8 cellular contexts compared by ENCODE assay signal in the genomic region with DNA sequence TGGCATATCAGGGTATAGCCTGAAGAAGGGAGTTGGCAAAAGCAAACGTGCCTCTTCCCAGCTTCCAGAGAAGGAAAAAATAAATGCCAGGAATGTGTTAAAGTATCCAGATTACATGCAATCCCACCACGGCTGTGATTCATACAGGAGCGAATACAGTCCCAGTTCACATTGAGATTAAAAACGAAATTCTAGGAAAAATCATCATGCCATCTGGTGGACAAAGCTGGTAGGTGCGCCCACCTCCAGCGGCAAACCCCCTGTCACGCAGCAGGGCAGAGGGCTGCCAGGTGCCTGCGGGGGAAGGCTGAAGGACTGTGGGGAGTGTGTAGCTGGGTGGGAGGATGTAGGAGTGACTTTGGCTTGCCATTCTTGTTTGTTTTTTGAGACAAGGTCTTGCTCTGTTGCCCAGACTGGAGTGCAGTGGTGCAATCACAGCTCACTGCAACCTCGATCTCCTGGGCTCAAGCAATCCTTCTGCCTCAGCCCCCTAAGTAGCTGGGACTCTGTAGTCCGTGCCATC. TPM values are rescaled to one million over a fixed set of nuclear protein-coding genes. Genes with fewer than 3 reads are reported as not detected.
A peak's percentile ranks its signal among the peaks of the same experiment; 100 is the strongest.
DNase-seq lines count a peak whose midpoint lies in the region; ATAC-seq, FAIRE-seq and TF ChIP-seq lines count a peak whose summit lies in the region.

No MANE protein-coding gene starts in this region.

- H3K36me3 ChIP-seq in BJ (ENCODE audit: control insufficient read depth, insufficient read depth, low read length): no peaks in the 10 kb centered on the region

- TF ChIP-seq CTCF in BJ (IDR thresholded peaks at IDR 0.05; ENCODE audit: insufficient read depth, low read depth, low read length): peak; percentile 81
- TF ChIP-seq CTCF in epithelial cell of proximal tubule (conservative IDR thresholded peaks at IDR 0.05; ENCODE audit: low read depth, low read length): peak; percentile 74
- TF ChIP-seq CTCF in natural killer cell (IDR thresholded peaks at IDR 0.05): peak; percentile 86

- H3K27ac Mint-ChIP-seq in natural killer cell: no peak overlapping the region
- H3K27ac Mint-ChIP-seq in stimulated activated naive CD8-positive, alpha-beta T cell treated with anti-CD3 and anti-CD28 coated beads, Interleukin-15, amount 100 ng/mL, for 72 hours: no peak overlapping the region

- no peaks in the 10 kb centered on the region for H3K27me3 ChIP-seq in BJ (ENCODE audit: control insufficient read depth, insufficient read depth, low read length)

- H3K9me3 Mint-ChIP-seq in natural killer cell: no peaks in the 10 kb centered on the region
- H3K9me3 Mint-ChIP-seq in stimulated activated naive CD8-positive, alpha-beta T cell treated with anti-CD3 and anti-CD28 coated beads, Interleukin-15, amount 100 ng/mL, for 72 hours: no peaks in the 10 kb centered on the region

- POLR2A ChIA-PET in BJ (lab: Charles Lee): interaction anchor here (0.5 to 1.7 kb wide), 4 partner anchors 14 to 30 kb away, joined by 4 to 8 read pairs (median 6); partner anchors contain the start of gene SIX5

- ATAC-seq in natural killer cell: peak; percentile 77 to 96 (median 88)
- peak; percentile 79 for ATAC-seq in stimulated activated naive CD8-positive, alpha-beta T cell treated with anti-CD3 and anti-CD28 coated beads, Interleukin-15, amount 100 ng/mL, for 72 hours

- DNase-seq in BJ (ENCODE audit: low read depth) (no peak), H54 (ENCODE audit: insufficient read length, low spot score) (peak; percentile 51), NCI-H510A treated with DMSO at 0.1 percent for 48 hours (lab: John Stamatoyannopoulos, UW) (peak; percentile 73), epithelial cell of proximal tubule (ENCODE audit: low read depth) (no peak), natural killer cell (peak; percentile 55), SKM-1 (lab: John Stamatoyannopoulos, UW; ENCODE audit: unreplicated experiment) (no peak)
- DNase-seq in activated CD8-positive, alpha-beta memory T cell treated with anti-CD3 and anti-CD28 coated beads for 24 hours: peak; percentile 87
- peak; percentile 52 to 53 for DNase-seq in stimulated activated naive CD8-positive, alpha-beta T cell treated with anti-CD3 and anti-CD28 coated beads, Interleukin-15, amount 100 ng/mL, for 72 hours

- peaks cover 0 to 18% of the 10 kb centered on the region in 2 donors for H3K27me3 Mint-ChIP-seq in natural killer cell (ENCODE audit: low read depth in 2 of 2)
- H3K27me3 Mint-ChIP-seq in stimulated activated naive CD8-positive, alpha-beta T cell treated with anti-CD3 and anti-CD28 coated beads, Interleukin-15, amount 100 ng/mL, for 72 hours: peaks cover 87% of the 10 kb centered on the region

- CTCF ChIA-PET in BJ (lab: Yijun Ruan, JAX): interaction anchor here (0.6 to 12.1 kb wide), 18 partner anchors 8 to 117 kb away, joined by 3 to 154 read pairs (median 4); partner anchors contain the start of genes DMPK, FBXO46, QPCTL and RSPH6A

- H3K4me3 ChIP-seq in BJ (ENCODE audit: low read depth, low read length) (no peak overlapping the region), epithelial cell of proximal tubule (ENCODE audit: low read depth, low read length) (no peak overlapping the region)

- peaks cover under 1 to 5% of the 10 kb centered on the region in 2 donors for H3K4me1 Mint-ChIP-seq in natural killer cell
- H3K4me1 Mint-ChIP-seq in stimulated activated naive CD8-positive, alpha-beta T cell treated with anti-CD3 and anti-CD28 coated beads, Interleukin-15, amount 100 ng/mL, for 72 hours: peaks cover 10% of the 10 kb centered on the region

- H3K36me3 Mint-ChIP-seq in natural killer cell: no peaks in the 10 kb centered on the region

- intact Hi-C loops in natural killer cell (cut with micrococcal nuclease): loop anchor here (1.0 kb wide), 1 partner anchor 29 kb away; no protein-coding TSS in a partner anchor

- TF ChIP-seq POLR2A in H54 (IDR thresholded peaks at IDR 0.05; ENCODE audit: low read depth, low read length): no peak

- FAIRE-seq in H54 (lab: Jason Lieb, UNC): no peak

- no peak overlapping the region for H3K4me3 Mint-ChIP-seq in natural killer cell
- H3K4me3 Mint-ChIP-seq in stimulated activated naive CD8-positive, alpha-beta T cell treated with anti-CD3 and anti-CD28 coated beads, Interleukin-15, amount 100 ng/mL, for 72 hours: no peak overlapping the region

RNA-seq across cellular contexts. Expression of gene DMWD, which starts 6.4 kb away (rescaled TPM):
- 20.3 and 28.6 TPM in 2 replicates for polyA plus RNA-seq in BJ (2011; rRNA removed)
- polyA minus RNA-seq in BJ (2011; rRNA and poly(A)+ RNA removed): 20.5 and 26.2 TPM in 2 replicates
- total RNA-seq in epithelial cell of proximal tubule (35.7 and 38.8 TPM in 2 replicates), natural killer cell (10 to 100 TPM; 66.2 to 82.1 (median 66.3) TPM)

RNA-seq across cellular contexts. Expression of gene RSPH6A, which starts 16.1 kb away (rescaled TPM):
- not detected in 2 replicates for polyA plus RNA-seq in BJ (2011; rRNA removed)
- 0.09 and 0.10 TPM in 2 replicates for polyA minus RNA-seq in BJ (2011; rRNA and poly(A)+ RNA removed)
- 0.07 TPM in 1 of 2 replicates, not detected in the other for total RNA-seq in epithelial cell of proximal tubule
- under 1 TPM; 0.18 to 0.63 (median 0.31) TPM for total RNA-seq in natural killer cell

RNA-seq across cellular contexts. Expression of gene DMPK, which starts 16.8 kb away (rescaled TPM):
- 86.2 and 131 TPM in 2 replicates for polyA plus RNA-seq in BJ (2011; rRNA removed)
- polyA minus RNA-seq in BJ (2011; rRNA and poly(A)+ RNA removed): 40.2 and 46.7 TPM in 2 replicates
- total RNA-seq in epithelial cell of proximal tubule (10.9 and 21.0 TPM in 2 replicates), natural killer cell (10 to 100 TPM; 48.1 to 67.5 (median 49.8) TPM)

RNA-seq across cellular contexts. Expression of gene SIX5, which starts 30.0 kb away (rescaled TPM):
- 6.6 and 12.5 TPM in 2 replicates for polyA plus RNA-seq in BJ (2011; rRNA removed)
- polyA minus RNA-seq in BJ (2011; rRNA and poly(A)+ RNA removed): 7.2 and 8.6 TPM in 2 replicates
- total RNA-seq in epithelial cell of proximal tubule: 8.2 and 11.2 TPM in 2 replicates
- 1 to 10 TPM; 2.1 to 3.3 (median 3.1) TPM for total RNA-seq in natural killer cell

Comparison
In these comparisons a context has a peak if more than half of its experiments do, and no peak if none do; other contexts are left out.
1. DNase-seq: peak in H54 (single experiment), NCI-H510A treated with DMSO at 0.1 percent for 48 hours (single experiment), activated CD8-positive, alpha-beta memory T cell treated with anti-CD3 and anti-CD28 coated beads for 24 hours (single experiment), natural killer cell (single experiment) and stimulated activated naive CD8-positive, alpha-beta T cell treated with anti-CD3 and anti-CD28 coated beads, Interleukin-15, amount 100 ng/mL, for 72 hours (2 of 2); none in BJ (single experiment), epithelial cell of proximal tubule (single experiment) and SKM-1 (single experiment).
2. Peak in every context shown above with its lines, with median percentiles within 50 percentile points of each other: CTCF ChIP-seq.